10 cellular contexts compared by ENCODE assay signal in the genomic region with DNA sequence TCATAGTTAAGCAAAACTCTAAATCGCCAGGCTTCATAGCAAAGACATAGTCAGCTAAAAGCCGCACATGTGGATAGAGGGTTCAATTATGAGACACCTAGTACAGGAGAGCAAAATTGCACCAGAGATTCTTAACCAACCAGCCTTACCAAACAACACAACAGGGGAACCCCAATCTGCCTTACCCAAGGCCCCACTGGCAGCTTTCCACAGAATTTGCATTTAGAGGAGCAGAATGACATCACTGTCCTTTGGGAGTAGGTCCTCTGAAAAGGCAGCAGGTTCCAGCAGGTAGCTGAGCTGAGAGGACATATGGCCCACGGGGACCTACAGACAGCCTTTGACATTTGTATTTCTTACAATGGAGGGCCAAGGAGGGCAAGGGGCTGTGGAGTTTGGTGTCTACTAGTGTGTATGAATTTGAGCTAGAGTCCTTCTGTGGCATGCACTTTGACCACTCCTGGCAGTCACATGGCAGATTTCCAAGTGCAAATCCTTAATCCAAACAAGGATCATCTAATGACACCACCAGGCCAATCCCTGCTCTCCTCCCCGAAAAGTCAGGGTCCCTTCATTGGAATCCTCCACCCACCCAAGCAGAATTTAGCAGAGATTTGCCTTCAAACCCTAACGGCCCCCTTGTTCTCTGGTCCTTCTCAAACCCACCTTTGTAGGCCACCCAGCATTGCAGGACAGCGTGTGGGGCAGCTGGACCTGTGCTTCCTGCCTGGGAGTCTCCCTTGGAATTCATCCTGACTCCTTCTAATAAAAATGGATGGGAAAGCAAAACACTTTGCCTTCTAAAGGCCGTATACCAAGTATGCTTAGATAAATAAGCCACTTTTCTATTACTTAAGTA.
DNase-seq lines count a peak whose midpoint lies in the region; ATAC-seq, FAIRE-seq and TF ChIP-seq lines count a peak whose summit lies in the region.
"Had no signal": no experiment of that assay in that cellular context is flagged by ENCODE, and none has a peak within 500 bp of the region (broad histone marks: within the 10 kb centered on the region; RNA-seq: fewer than 3 reads in every experiment).

No MANE protein-coding gene starts in this region.

- no peak overlapping the region for H2AFZ ChIP-seq in HepG2 (ENCODE audit: low read length)

- 41% methylated on average over 7 of the region's 7 CpGs for WGBS in HepG2 (ENCODE audit: low lambda C conversion rate)

- no peaks in the 10 kb centered on the region for H3K9me3 ChIP-seq in HepG2 (ENCODE audit: low read length)

- in situ Hi-C loops in HepG2 (cut with HindIII; ENCODE audit: extremely low pct_ligation_motif_present, low pct_unique_long_range_greater_than_20kb): no loop called here

- DNase-seq in HepG2 (ENCODE audit: low spot score): no peak
- DNase-seq in islet precursor cell: no peak
- no peak for DNase-seq in cerebellar cortex (ENCODE audit: low spot score)
- no peak for DNase-seq in occipital lobe (lab: John Stamatoyannopoulos, UW)
- no peak for DNase-seq in activated CD8-positive, alpha-beta memory T cell treated with anti-CD3 and anti-CD28 coated beads, Interleukin-2, amount 10 ng/mL, durations not matched to agents 7 days and 5 days
- DNase-seq: NCI-H1694; stimulated activated CD4-positive, alpha-beta T cell treated with anti-CD3 and anti-CD28 coated beads, Interleukin-2, amount 100 ng/mL, for 48 hours had no signal

- peaks cover 7% of the 10 kb centered on the region for H3K4me1 Mint-ChIP-seq in activated CD8-positive, alpha-beta memory T cell treated with anti-CD3 and anti-CD28 coated beads, Interleukin-2, amount 10 ng/mL, durations not matched to agents 7 days and 5 days

- TF ChIP-seq CTCF in HepG2 (CRISPR knock-in tag; IDR thresholded peaks at IDR 0.05): no peak

- H3K27me3 Mint-ChIP-seq in activated CD8-positive, alpha-beta memory T cell treated with anti-CD3 and anti-CD28 coated beads, Interleukin-2, amount 10 ng/mL, durations not matched to agents 7 days and 5 days: no peaks in the 10 kb centered on the region

- no peaks in the 10 kb centered on the region for H4K20me1 ChIP-seq in HepG2 (ENCODE audit: insufficient read depth, low read length)

- H3K9ac ChIP-seq in HepG2 (ENCODE audit: insufficient read depth, low read depth, low read length): no peak overlapping the region

- peaks cover 0 to 5% of the 10 kb centered on the region in 2 experiments; a peak in 2 of 5 replicates for H3K27me3 ChIP-seq in HepG2 (ENCODE audit: control insufficient read depth in 1 of 2, insufficient read depth in 2 of 2, low read length in 2 of 2)

- TF ChIP-seq POLR2A in HepG2 (IDR thresholded peaks at IDR 0.05; ENCODE audit: insufficient read depth in 1 of 2, low read depth in 2 of 2, low read length in 2 of 2): no peak

- H3K4me3 ChIP-seq in HepG2 (replicated peaks in 1 of 3; ENCODE audit: insufficient read depth in 1 of 3, low read depth in 2 of 3, low read length in 3 of 3): no peak overlapping the region

- H3K4me1 ChIP-seq in HepG2 (ENCODE audit: insufficient read depth, low read length): peaks cover 6% of the 10 kb centered on the region

- no peaks in the 10 kb centered on the region for H3K36me3 ChIP-seq in HepG2 (replicated peaks in 1 of 2; ENCODE audit: control insufficient read depth in 1 of 2, insufficient read depth in 2 of 2, low read length in 2 of 2)

- no peak for TF ChIP-seq RAD21 in HepG2 (CRISPR knock-in tag; IDR thresholded peaks at IDR 0.05)

- CTCF ChIA-PET in HepG2 (lab: Yijun Ruan, JAX; ENCODE audit: low intra/inter-chr PET ratio, low total read pairs): no interaction called here
- CTCF ChIA-PET in activated CD8-positive, alpha-beta memory T cell treated with anti-CD3 and anti-CD28 coated beads, Interleukin-2, amount 10 ng/mL, durations not matched to agents 7 days and 5 days (lab: Charles Lee): interaction anchor here (0.7 kb wide), 1 partner anchor 14 kb away, joined by 3 read pairs; no protein-coding TSS in a partner anchor

- H3K36me3 Mint-ChIP-seq in activated CD8-positive, alpha-beta memory T cell treated with anti-CD3 and anti-CD28 coated beads, Interleukin-2, amount 10 ng/mL, durations not matched to agents 7 days and 5 days: peaks cover 11% of the 10 kb centered on the region

- intact Hi-C loops in HepG2 (cut with micrococcal nuclease; ENCODE audit: unreplicated experiment): no loop called here

- BruUV-seq in HepG2 (replicated peaks; lab: Mats Ljungman, UMichigan): no TSS peak

- TF ChIP-seq EP300 in HepG2 (IDR thresholded peaks at IDR 0.05; ENCODE audit: low read depth in 2 of 2, low read length in 2 of 2) (no peak), HepG2 (CRISPR knock-in tag; IDR thresholded peaks at IDR 0.05; ENCODE audit: borderline replicate concordance) (no peak)

- H3K79me2 ChIP-seq in HepG2 (ENCODE audit: insufficient read depth, low read length): no peaks in the 10 kb centered on the region

- no peak overlapping the region for H3K27ac Mint-ChIP-seq in activated CD8-positive, alpha-beta memory T cell treated with anti-CD3 and anti-CD28 coated beads, Interleukin-2, amount 10 ng/mL, durations not matched to agents 7 days and 5 days

- POLR2A ChIA-PET in HepG2 (lab: Yijun Ruan, JAX): no interaction called here

- H3K9me3 Mint-ChIP-seq in activated CD8-positive, alpha-beta memory T cell treated with anti-CD3 and anti-CD28 coated beads, Interleukin-2, amount 10 ng/mL, durations not matched to agents 7 days and 5 days (ENCODE audit: low read depth): no peaks in the 10 kb centered on the region

- H3K4me3 Mint-ChIP-seq in activated CD8-positive, alpha-beta memory T cell treated with anti-CD3 and anti-CD28 coated beads, Interleukin-2, amount 10 ng/mL, durations not matched to agents 7 days and 5 days: no peak overlapping the region

- no peak overlapping the region for H3K27ac ChIP-seq in HepG2 (ENCODE audit: extremely low read length, insufficient read depth, low read length)

- H3K4me2 ChIP-seq in HepG2 (ENCODE audit: low read depth, low read length): no peak overlapping the region

- peak; percentile 98 for ATAC-seq in GM18870 (IDR thresholded peaks at IDR 0.05; ENCODE audit: unreplicated experiment)
- peak; percentile 94 for ATAC-seq in GM21723 (IDR thresholded peaks at IDR 0.05; ENCODE audit: unreplicated experiment)
- ATAC-seq in HG03460 (IDR thresholded peaks at IDR 0.05; ENCODE audit: unreplicated experiment): peak; percentile 97
- peak; percentile 31; the same call in 2 of the 3 replicates for ATAC-seq in HepG2
- no peak for ATAC-seq in activated CD8-positive, alpha-beta memory T cell treated with anti-CD3 and anti-CD28 coated beads, Interleukin-2, amount 10 ng/mL, durations not matched to agents 7 days and 5 days

- no peak for FAIRE-seq in HepG2 (lab: Jason Lieb, UNC)

TF ChIP-seq in HepG2, 621 proteins besides CTCF, POLR2A, EP300 and RAD21:
- TF ChIP-seq, protein P1, sequence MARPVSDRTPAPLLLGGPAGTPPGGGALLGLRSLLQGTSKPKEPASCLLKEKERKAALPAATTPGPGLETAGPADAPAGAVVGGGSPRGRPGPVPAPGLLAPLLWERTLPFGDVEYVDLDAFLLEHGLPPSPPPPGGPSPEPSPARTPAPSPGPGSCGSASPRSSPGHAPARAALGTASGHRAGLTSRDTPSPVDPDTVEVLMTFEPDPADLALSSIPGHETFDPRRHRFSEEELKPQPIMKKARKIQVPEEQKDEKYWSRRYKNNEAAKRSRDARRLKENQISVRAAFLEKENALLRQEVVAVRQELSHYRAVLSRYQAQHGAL (CRISPR knock-in tag; IDR thresholded peaks at IDR 0.05; ENCODE audit: not compliant biosample characterization): no peak
- 0 out of 2 replicates have a peak, but pooled peaks have one; percentile 8 for TF ChIP-seq HNF4G (IDR thresholded peaks at IDR 0.05; ENCODE audit: borderline replicate concordance, low read depth, low read length)
- TF ChIP-seq HNF4G (CRISPR knock-in tag; IDR thresholded peaks at IDR 0.05; ENCODE audit: borderline replicate concordance, low read depth): no peak
- TF ChIP-seq HHEX (CRISPR knock-in tag; IDR thresholded peaks at IDR 0.05): no peak
- TF ChIP-seq TOE1 (CRISPR knock-in tag; IDR thresholded peaks at IDR 0.05): no peak
- no peak for TF ChIP-seq IRF1 (CRISPR knock-in tag; IDR thresholded peaks at IDR 0.05; ENCODE audit: low read depth)
- TF ChIP-seq ZNF280B (CRISPR knock-in tag; IDR thresholded peaks at IDR 0.05; ENCODE audit: borderline replicate concordance): no peak
- no peak for TF ChIP-seq MED1 (CRISPR knock-in tag; IDR thresholded peaks at IDR 0.05)
- TF ChIP-seq GFI1 (CRISPR knock-in tag; IDR thresholded peaks at IDR 0.05; ENCODE audit: borderline replicate concordance): no peak
